9 cellular contexts compared by ENCODE assay signal in the genomic region with DNA sequence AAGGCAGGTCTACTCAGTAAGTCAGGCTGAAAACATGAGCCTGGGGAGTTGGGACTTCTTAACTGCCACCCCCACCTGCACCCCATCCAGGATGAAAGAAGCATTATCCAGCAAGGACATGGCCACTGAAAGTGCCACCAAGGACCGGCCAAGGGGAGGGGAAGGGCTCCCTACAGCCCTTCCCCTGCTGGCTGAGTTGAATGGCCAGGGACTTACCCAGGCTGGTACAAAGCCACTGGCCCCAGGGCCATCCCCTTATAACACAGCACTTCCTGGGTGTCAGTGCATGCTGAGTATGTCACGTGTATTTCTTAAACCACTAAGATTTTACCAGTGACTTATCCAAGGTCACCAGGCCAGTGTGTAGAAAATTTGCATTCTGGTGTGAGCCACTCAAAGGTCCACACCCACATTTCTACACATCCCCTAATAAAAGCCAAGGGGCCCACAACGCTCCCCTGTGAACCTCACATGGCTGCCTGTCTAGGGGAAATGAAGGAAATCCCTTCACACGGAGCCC. TPM values are rescaled to one million over a fixed set of nuclear protein-coding genes. Genes with fewer than 3 reads are reported as not detected.
A peak's percentile ranks its signal among the peaks of the same experiment; 100 is the strongest.
DNase-seq lines count a peak whose midpoint lies in the region; ATAC-seq and TF ChIP-seq lines count a peak whose summit lies in the region.
"Had no signal": no experiment of that assay in that cellular context is flagged by ENCODE, and none has a peak within 500 bp of the region (broad histone marks: within the 10 kb centered on the region; RNA-seq: fewer than 3 reads in every experiment).

No MANE protein-coding gene starts in this region.

- peaks cover 45% of the 10 kb centered on the region for H3K4me1 Mint-ChIP-seq in activated CD8-positive, alpha-beta T cell treated with anti-CD3 and anti-CD28 coated beads, Interleukin-2, amount 10 ng/mL, durations not matched to agents 7 days and 5 days (ENCODE audit: low read depth)

- CTCF ChIA-PET in GM10248 (lab: Yijun Ruan, JAX): interaction anchor here (0.6 to 8.7 kb wide), 7 partner anchors 8 to 572 kb away, joined by 3 to 84 read pairs (median 25); a partner anchor contains a TSS
- CTCF ChIA-PET in activated CD8-positive, alpha-beta T cell treated with anti-CD3 and anti-CD28 coated beads, Interleukin-2, amount 10 ng/mL, durations not matched to agents 7 days and 5 days (lab: Charles Lee): interaction anchor here (10.3 to 12.4 kb wide), 2 partner anchors 21 to 33 kb away, joined by 107 to 246 read pairs; a partner anchor contains a TSS

- ATAC-seq in HG03045 (IDR thresholded peaks at IDR 0.05; ENCODE audit: unreplicated experiment): peak; percentile 65
- no peak for ATAC-seq in activated CD8-positive, alpha-beta T cell treated with anti-CD3 and anti-CD28 coated beads, Interleukin-2, amount 10 ng/mL, durations not matched to agents 7 days and 5 days

- POLR2A ChIA-PET in GM10248 (lab: Yijun Ruan, JAX): no interaction called here
- POLR2A ChIA-PET in activated CD8-positive, alpha-beta T cell treated with anti-CD3 and anti-CD28 coated beads, Interleukin-2, amount 10 ng/mL, durations not matched to agents 7 days and 5 days (lab: Charles Lee): interaction anchor here (0.5 to 12.5 kb wide), 5 partner anchors 8 to 139 kb away, joined by 3 to 314 read pairs (median 10); a partner anchor contains a TSS

- H3K9me3 Mint-ChIP-seq in activated CD8-positive, alpha-beta T cell treated with anti-CD3 and anti-CD28 coated beads, Interleukin-2, amount 10 ng/mL, durations not matched to agents 7 days and 5 days (ENCODE audit: insufficient read depth): no peaks in the 10 kb centered on the region

- DNase-seq in GM10248 (ENCODE audit: extremely low spot score): peak; percentile 72
- DNase-seq in GM19240 (ENCODE audit: insufficient read length, low spot score): peak; percentile 31
- DNase-seq in activated CD8-positive, alpha-beta T cell treated with anti-CD3 and anti-CD28 coated beads, Interleukin-2, amount 10 ng/mL, durations not matched to agents 7 days and 5 days: no peak
- DNase-seq in cerebellum (ENCODE audit: low spot score): no peak
- no peak for DNase-seq in stimulated activated CD4-positive, alpha-beta T cell treated with anti-CD3 and anti-CD28 coated beads, Interleukin-4, amount 100 ng/mL, for 1 hour
- no peak for DNase-seq in NCI-H2227 treated with DMSO at 0.1 percent for 48 hours (lab: John Stamatoyannopoulos, UW)
- no peak for DNase-seq in occipital lobe (lab: John Stamatoyannopoulos, UW)
- DNase-seq: NCI-H1417 had no signal

- no peak for TF ChIP-seq CTCF in GM10248 (IDR thresholded peaks at IDR 0.05; ENCODE audit: control extremely low read depth, extremely low read depth, low read depth, missing control alignments)

- no peak overlapping the region for H3K4me3 Mint-ChIP-seq in activated CD8-positive, alpha-beta T cell treated with anti-CD3 and anti-CD28 coated beads, Interleukin-2, amount 10 ng/mL, durations not matched to agents 7 days and 5 days

- peak overlapping the region; percentile 62 for H3K27ac Mint-ChIP-seq in activated CD8-positive, alpha-beta T cell treated with anti-CD3 and anti-CD28 coated beads, Interleukin-2, amount 10 ng/mL, durations not matched to agents 7 days and 5 days

- no peaks in the 10 kb centered on the region for H3K36me3 Mint-ChIP-seq in activated CD8-positive, alpha-beta T cell treated with anti-CD3 and anti-CD28 coated beads, Interleukin-2, amount 10 ng/mL, durations not matched to agents 7 days and 5 days (ENCODE audit: low read depth)

- H3K27me3 Mint-ChIP-seq in activated CD8-positive, alpha-beta T cell treated with anti-CD3 and anti-CD28 coated beads, Interleukin-2, amount 10 ng/mL, durations not matched to agents 7 days and 5 days (ENCODE audit: low read depth): no peaks in the 10 kb centered on the region

RNA-seq across cellular contexts. Expression of a gene that starts 29.3 kb away (rescaled TPM):
- 10 to 100 TPM; 63.3 to 73.2 TPM for total RNA-seq in activated CD8-positive, alpha-beta T cell treated with anti-CD3 and anti-CD28 coated beads, Interleukin-2, amount 10 ng/mL, durations not matched to agents 7 days and 5 days
- 26.4 TPM for total RNA-seq in cerebellum
- total RNA-seq in occipital lobe: 7.3 TPM

Comparison
In these comparisons a context has a peak if more than half of its experiments do, and no peak if none do; other contexts are left out.
1. DNase-seq: peak in GM10248 (single experiment) and GM19240 (single experiment); none in activated CD8-positive, alpha-beta T cell treated with anti-CD3 and anti-CD28 coated beads, Interleukin-2, amount 10 ng/mL, durations not matched to agents 7 days and 5 days (single experiment), cerebellum (single experiment), stimulated activated CD4-positive, alpha-beta T cell treated with anti-CD3 and anti-CD28 coated beads, Interleukin-4, amount 100 ng/mL, for 1 hour (single experiment), NCI-H2227 treated with DMSO at 0.1 percent for 48 hours (single experiment) and occipital lobe (single experiment).